In the genomic region with DNA sequence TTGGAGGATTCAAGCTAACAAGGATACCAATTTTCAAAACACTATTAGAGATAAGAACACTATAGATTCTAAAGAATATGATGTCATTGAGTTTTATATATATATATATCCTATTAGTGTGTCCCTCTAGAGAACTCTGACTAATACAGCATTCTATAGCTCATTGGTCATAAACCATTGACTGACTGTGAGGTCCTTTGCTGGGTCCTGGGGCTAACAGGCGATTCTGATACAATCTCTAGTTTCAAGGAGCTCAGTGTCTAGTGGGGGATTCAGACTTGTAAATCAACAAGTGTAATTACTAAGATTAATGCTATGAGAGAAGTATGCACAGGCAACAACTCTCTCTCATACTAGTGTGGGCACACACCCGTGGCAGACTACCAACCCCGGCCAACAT, we compare ENCODE assay signal across 17 cellular contexts.
DNase-seq lines count a peak whose midpoint lies in the region; ATAC-seq lines count a peak whose summit lies in the region.
"Had no signal": no experiment of that assay in that cellular context is flagged by ENCODE, and none has a peak within 500 bp of the region (broad histone marks: within the 10 kb centered on the region; RNA-seq: fewer than 3 reads in every experiment).

No MANE protein-coding gene starts in this region.

- no peaks in the 10 kb centered on the region for H3K79me2 ChIP-seq in GM23248 (ENCODE audit: insufficient read depth)

- H4K20me1 ChIP-seq in GM23248 (ENCODE audit: insufficient read depth), result 0 out of 2 replicates have a peak, but pooled peaks cover 3% of the 10 kb centered on the region

- in situ Hi-C loops in GM23248 (cut with MboI), result no loop called here

- H3K9ac ChIP-seq in GM23248, result no peak overlapping the region

- H3K4me3 ChIP-seq in GM23248, result no peak overlapping the region
- H3K4me3 ChIP-seq: HAP-1 had no signal

- WGBS in GM23248 (ENCODE audit: low coverage in 1 of 2, low lambda C conversion rate in 2 of 2, missing lambda C conversion rate in 2 of 2), 2 experiments, result 93 to 94% methylated on average over 3 of the region's 3 CpGs

- DNase-seq in EH (ENCODE audit: low read depth) (peak; percentile 58), GM23248 (peak; percentile 6), RKO (ENCODE audit: low spot score) (peak; percentile 22), iris pigment epithelial cell (ENCODE audit: low read depth) (peak; percentile 12), cerebellar cortex (ENCODE audit: low spot score) (no peak), NCI-H2081 treated with DMSO at 0.1 percent for 48 hours (lab: John Stamatoyannopoulos, UW) (no peak), NCI-H510A treated with DMSO at 0.1 percent for 48 hours (lab: John Stamatoyannopoulos, UW) (no peak)
- DNase-seq: ACHN; BE2C; C1 segment of cervical spinal cord; Caco-2; CD4-positive, alpha-beta T cell; DMS153; DMS79; KG1 had no signal

- H3K4me2 ChIP-seq in GM23248 (ENCODE audit: unreplicated experiment), result no peak overlapping the region

- no peaks in the 10 kb centered on the region for H3K36me3 ChIP-seq in GM23248 (ENCODE audit: low read depth)
- H3K36me3 ChIP-seq: BE2C, HAP-1 had no signal

- no peaks in the 10 kb centered on the region for H3K27me3 ChIP-seq in GM23248 (replicated peaks; ENCODE audit: insufficient read depth)
- H3K27me3 ChIP-seq: BE2C had no signal

- no peaks in the 10 kb centered on the region for H3F3A ChIP-seq in GM23248 (ENCODE audit: insufficient read depth)

- ATAC-seq in esophagus mucosa, result no peak

- H3K27ac ChIP-seq in GM23248, result no peak overlapping the region

- H3K9me2 ChIP-seq in GM23248 (ENCODE audit: insufficient read depth), result no peaks in the 10 kb centered on the region

- H2AFZ ChIP-seq in GM23248, result no peak overlapping the region

- no peaks in the 10 kb centered on the region for H3K9me3 ChIP-seq in GM23248 (ENCODE audit: low read depth)
- H3K9me3 ChIP-seq: BE2C, Caco-2, HAP-1 had no signal

- H3K4me1 ChIP-seq in GM23248 (ENCODE audit: insufficient read depth), result peaks cover 4% of the 10 kb centered on the region; the same call in 1 of the 2 replicates
- H3K4me1 ChIP-seq: BE2C, Caco-2, HAP-1 had no signal

Comparison
In these comparisons a context has a peak if more than half of its experiments do, and no peak if none do; other contexts are left out.
1. DNase-seq: peak in EH (single experiment), GM23248 (single experiment), RKO (single experiment) and iris pigment epithelial cell (single experiment); none in cerebellar cortex (single experiment), NCI-H2081 treated with DMSO at 0.1 percent for 48 hours (single experiment) and NCI-H510A treated with DMSO at 0.1 percent for 48 hours (single experiment).